ENCODE assay signal across 11 cellular contexts in genomic region chr4:121278811-121279368, GRCh38.
DNase-seq lines count a peak whose midpoint lies in the region; ATAC-seq and TF ChIP-seq lines count a peak whose summit lies in the region.
"Had no signal": no experiment of that assay in that cellular context is flagged by ENCODE, and none has a peak within 500 bp of the region (broad histone marks: within the 10 kb centered on the region; RNA-seq: fewer than 3 reads in every experiment).

No MANE protein-coding gene starts in this region.

- no peak overlapping the region for H2AFZ ChIP-seq in GM23338

- H3K36me3 ChIP-seq in GM23338 (ENCODE audit: insufficient read depth) (no peaks in the 10 kb centered on the region), right lobe of liver (no peaks in the 10 kb centered on the region)
- H3K36me3 ChIP-seq: upper lobe of right lung had no signal

- no peaks in the 10 kb centered on the region for H3K36me3 Mint-ChIP-seq in GM23338 (ENCODE audit: low read depth)
- H3K36me3 Mint-ChIP-seq: CD8-positive, alpha-beta T cell had no signal

- ATAC-seq in GM23338: no peak
- ATAC-seq in HG03520 (IDR thresholded peaks at IDR 0.05; ENCODE audit: unreplicated experiment): peak; percentile 84
- no peak for ATAC-seq in right lobe of liver
- ATAC-seq: CD8-positive, alpha-beta T cell; upper lobe of right lung had no signal

- H3K4me3 ChIP-seq in GM23338 (no peak overlapping the region), right lobe of liver (no peak overlapping the region)
- H3K4me3 ChIP-seq: upper lobe of right lung had no signal

- H3K9me2 ChIP-seq in GM23338 (ENCODE audit: insufficient read depth): peaks cover 6% of the 10 kb centered on the region; the same call in 1 of the 2 replicates

- H3K4me1 ChIP-seq in GM23338 (ENCODE audit: insufficient read depth): peaks cover 11% of the 10 kb centered on the region
- H3K4me1 ChIP-seq in right lobe of liver: no peaks in the 10 kb centered on the region
- H3K4me1 ChIP-seq: upper lobe of right lung had no signal

- H3K4me1 Mint-ChIP-seq in GM23338: peaks cover 7% of the 10 kb centered on the region

- no peak overlapping the region for H3K4me3 Mint-ChIP-seq in GM23338
- H3K4me3 Mint-ChIP-seq: CD8-positive, alpha-beta T cell had no signal

- H3K79me2 ChIP-seq in GM23338 (replicated peaks; ENCODE audit: insufficient read depth): no peaks in the 10 kb centered on the region

- no peaks in the 10 kb centered on the region for H3F3A ChIP-seq in GM23338 (replicated peaks; ENCODE audit: low read depth)

- H3K4me2 ChIP-seq in GM23338: peak overlapping the region; percentile 49; the same call in 1 of the 2 replicates

- H4K20me1 ChIP-seq in GM23338 (replicated peaks; ENCODE audit: insufficient read depth): no peaks in the 10 kb centered on the region

- H3K27ac ChIP-seq in GM23338 (ENCODE audit: low read depth): no peak overlapping the region
- H3K27ac ChIP-seq in right lobe of liver: no peak overlapping the region
- H3K27ac ChIP-seq: upper lobe of right lung had no signal

- no peaks in the 10 kb centered on the region for H3K9me3 ChIP-seq in right lobe of liver
- H3K9me3 ChIP-seq: upper lobe of right lung had no signal

- no peak for TF ChIP-seq POLR2A in right lobe of liver (IDR thresholded peaks at IDR 0.05)

- 47% methylated on average over 4 of the region's 4 CpGs for WGBS in right lobe of liver (ENCODE audit: insufficient coverage, low coverage, low lambda C conversion rate, missing lambda C conversion rate)

- no peak overlapping the region for H3K27ac Mint-ChIP-seq in GM23338
- H3K27ac Mint-ChIP-seq: CD8-positive, alpha-beta T cell had no signal

- TF ChIP-seq CTCF in GM23338 (conservative IDR thresholded peaks at IDR 0.05; ENCODE audit: low read depth in 2 of 2) (no peak), right lobe of liver (IDR thresholded peaks at IDR 0.05) (no peak)

- intact Hi-C loops in right lobe of liver (cut with DNase I): no loop called here

- no peaks in the 10 kb centered on the region for H3K9me3 Mint-ChIP-seq in GM23338
- H3K9me3 Mint-ChIP-seq: CD8-positive, alpha-beta T cell had no signal

- H3K27me3 ChIP-seq in GM23338 (ENCODE audit: insufficient read depth) (no peaks in the 10 kb centered on the region), right lobe of liver (no peaks in the 10 kb centered on the region)

- H3K27me3 Mint-ChIP-seq in GM23338 (ENCODE audit: insufficient read depth, low read depth, poor library complexity): no peaks in the 10 kb centered on the region

- peak; percentile 15 for DNase-seq in stimulated activated CD4-positive, alpha-beta T cell treated with anti-CD3 and anti-CD28 coated beads, Interleukin-15, amount 100 ng/mL, for 24 hours
- no peak for DNase-seq in stimulated activated CD4-positive, alpha-beta T cell treated with anti-CD3 and anti-CD28 coated beads, Interleukin-4, amount 100 ng/mL, for 4 hours
- DNase-seq in GM23338 (ENCODE audit: low spot score): no peak
- no peak for DNase-seq in right lobe of liver
- no peak for DNase-seq in DMS53 treated with DMSO at 0.1 percent for 48 hours (lab: John Stamatoyannopoulos, UW; ENCODE audit: unreplicated experiment)
- no peak for DNase-seq in NK-92 treated with Interleukin-12 subunit alpha and Interleukin-12 subunit beta, amount 100 ng/mL, for 24 hours (lab: John Stamatoyannopoulos, UW)
- DNase-seq in ecto neural progenitor cell (ENCODE audit: low spot score): no peak
- DNase-seq: CD8-positive, alpha-beta T cell; NCI-H510A treated with DMSO at 0.1 percent for 48 hours; upper lobe of right lung had no signal

TF ChIP-seq in GM23338, 12 proteins besides CTCF, POLR2A, EP300 and RAD21 (continues in another document):
- TF ChIP-seq ZNF114 (CRISPR knock-in tag; IDR thresholded peaks at IDR 0.05) (no peak), STAT1 (IDR thresholded peaks at IDR 0.05; ENCODE audit: unreplicated experiment) (no peak), POLR2AphosphoS5 (IDR thresholded peaks at IDR 0.05; ENCODE audit: low read depth) (no peak), CREB1 (CRISPR knock-in tag; IDR thresholded peaks at IDR 0.05; ENCODE audit: low read depth) (no peak), NANOG (IDR thresholded peaks at IDR 0.05; ENCODE audit: borderline replicate concordance) (no peak), EZH2 (IDR thresholded peaks at IDR 0.05; ENCODE audit: low read depth, unreplicated experiment) (no peak), ZNF331 (CRISPR knock-in tag; IDR thresholded peaks at IDR 0.05; ENCODE audit: low read depth) (no peak)
- TF ChIP-seq, protein P1, sequence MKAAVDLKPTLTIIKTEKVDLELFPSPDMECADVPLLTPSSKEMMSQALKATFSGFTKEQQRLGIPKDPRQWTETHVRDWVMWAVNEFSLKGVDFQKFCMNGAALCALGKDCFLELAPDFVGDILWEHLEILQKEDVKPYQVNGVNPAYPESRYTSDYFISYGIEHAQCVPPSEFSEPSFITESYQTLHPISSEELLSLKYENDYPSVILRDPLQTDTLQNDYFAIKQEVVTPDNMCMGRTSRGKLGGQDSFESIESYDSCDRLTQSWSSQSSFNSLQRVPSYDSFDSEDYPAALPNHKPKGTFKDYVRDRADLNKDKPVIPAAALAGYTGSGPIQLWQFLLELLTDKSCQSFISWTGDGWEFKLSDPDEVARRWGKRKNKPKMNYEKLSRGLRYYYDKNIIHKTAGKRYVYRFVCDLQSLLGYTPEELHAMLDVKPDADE (IDR thresholded peaks at IDR 0.05): no peak
- TF ChIP-seq, protein P2, sequence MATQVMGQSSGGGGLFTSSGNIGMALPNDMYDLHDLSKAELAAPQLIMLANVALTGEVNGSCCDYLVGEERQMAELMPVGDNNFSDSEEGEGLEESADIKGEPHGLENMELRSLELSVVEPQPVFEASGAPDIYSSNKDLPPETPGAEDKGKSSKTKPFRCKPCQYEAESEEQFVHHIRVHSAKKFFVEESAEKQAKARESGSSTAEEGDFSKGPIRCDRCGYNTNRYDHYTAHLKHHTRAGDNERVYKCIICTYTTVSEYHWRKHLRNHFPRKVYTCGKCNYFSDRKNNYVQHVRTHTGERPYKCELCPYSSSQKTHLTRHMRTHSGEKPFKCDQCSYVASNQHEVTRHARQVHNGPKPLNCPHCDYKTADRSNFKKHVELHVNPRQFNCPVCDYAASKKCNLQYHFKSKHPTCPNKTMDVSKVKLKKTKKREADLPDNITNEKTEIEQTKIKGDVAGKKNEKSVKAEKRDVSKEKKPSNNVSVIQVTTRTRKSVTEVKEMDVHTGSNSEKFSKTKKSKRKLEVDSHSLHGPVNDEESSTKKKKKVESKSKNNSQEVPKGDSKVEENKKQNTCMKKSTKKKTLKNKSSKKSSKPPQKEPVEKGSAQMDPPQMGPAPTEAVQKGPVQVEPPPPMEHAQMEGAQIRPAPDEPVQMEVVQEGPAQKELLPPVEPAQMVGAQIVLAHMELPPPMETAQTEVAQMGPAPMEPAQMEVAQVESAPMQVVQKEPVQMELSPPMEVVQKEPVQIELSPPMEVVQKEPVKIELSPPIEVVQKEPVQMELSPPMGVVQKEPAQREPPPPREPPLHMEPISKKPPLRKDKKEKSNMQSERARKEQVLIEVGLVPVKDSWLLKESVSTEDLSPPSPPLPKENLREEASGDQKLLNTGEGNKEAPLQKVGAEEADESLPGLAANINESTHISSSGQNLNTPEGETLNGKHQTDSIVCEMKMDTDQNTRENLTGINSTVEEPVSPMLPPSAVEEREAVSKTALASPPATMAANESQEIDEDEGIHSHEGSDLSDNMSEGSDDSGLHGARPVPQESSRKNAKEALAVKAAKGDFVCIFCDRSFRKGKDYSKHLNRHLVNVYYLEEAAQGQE (IDR thresholded peaks at IDR 0.05; ENCODE audit: unreplicated experiment): no peak
